Comparison of ENCODE assay signal across 17 cellular contexts in the genomic region with DNA sequence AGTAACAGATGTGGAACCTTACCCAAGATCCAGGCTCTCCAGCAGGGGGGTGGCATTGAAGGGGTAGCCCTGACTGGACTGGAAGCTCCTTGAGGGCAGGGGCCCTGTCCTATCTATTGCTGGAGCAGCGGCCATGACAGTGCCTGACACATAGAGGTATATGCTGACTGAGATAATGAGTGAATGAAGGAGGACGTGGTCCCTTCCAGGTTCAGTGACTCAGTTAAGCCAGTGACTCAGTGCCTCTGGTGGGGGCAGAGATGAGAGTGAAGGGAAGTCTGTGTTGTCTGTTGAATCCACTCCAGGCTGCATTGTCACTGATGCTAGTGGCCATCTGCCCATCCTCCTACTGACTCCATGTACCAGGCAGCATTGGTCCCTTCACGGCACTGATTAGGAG. TPM values are rescaled to one million over a fixed set of nuclear protein-coding genes. Genes with fewer than 3 reads are reported as not detected.
A peak's percentile ranks its signal among the peaks of the same experiment; 100 is the strongest.
DNase-seq lines count a peak whose midpoint lies in the region; ATAC-seq and FAIRE-seq lines count a peak whose summit lies in the region.
"Had no signal": no experiment of that assay in that cellular context is flagged by ENCODE, and none has a peak within 500 bp of the region (broad histone marks: within the 10 kb centered on the region; RNA-seq: fewer than 3 reads in every experiment).

No MANE protein-coding gene starts in this region.

- peaks cover 51% of the 10 kb centered on the region for H3K27me3 Mint-ChIP-seq in activated T-cell treated with anti-CD3 and anti-CD28 coated beads, Interleukin-2, amount 50 U/mL, for 72 hours (ENCODE audit: low read depth)

- no peaks in the 10 kb centered on the region for H3K36me3 Mint-ChIP-seq in activated T-cell treated with anti-CD3 and anti-CD28 coated beads, Interleukin-2, amount 50 U/mL, for 72 hours (ENCODE audit: insufficient read depth in 2 of 2)
- H3K36me3 Mint-ChIP-seq: mesothelial cell of epicardium had no signal

- H3K4me1 Mint-ChIP-seq in activated T-cell treated with anti-CD3 and anti-CD28 coated beads, Interleukin-2, amount 50 U/mL, for 72 hours (ENCODE audit: low read depth) = no peaks in the 10 kb centered on the region
- H3K4me1 Mint-ChIP-seq: mesothelial cell of epicardium had no signal

- peak; percentile 96 to 98 for ATAC-seq in activated T-cell treated with anti-CD3 and anti-CD28 coated beads, Interleukin-2, amount 50 U/mL, for 72 hours (replicated peaks in 1 of 2)
- no peak for ATAC-seq in HG03135 (IDR thresholded peaks at IDR 0.05; ENCODE audit: unreplicated experiment)

- no peak overlapping the region for H3K4me3 Mint-ChIP-seq in activated T-cell treated with anti-CD3 and anti-CD28 coated beads, Interleukin-2, amount 50 U/mL, for 72 hours
- H3K4me3 Mint-ChIP-seq: CD4-positive, alpha-beta T cell; mesothelial cell of epicardium had no signal

- peaks cover 2 to 3% of the 10 kb centered on the region in 2 donors for H3K9me3 Mint-ChIP-seq in activated T-cell treated with anti-CD3 and anti-CD28 coated beads, Interleukin-2, amount 50 U/mL, for 72 hours
- H3K9me3 Mint-ChIP-seq: mesothelial cell of epicardium had no signal

- DNase-seq in AG08395 (ENCODE audit: low spot score) (peak; percentile 25), Daoy (ENCODE audit: low read depth) (peak; percentile 7), 8988T (no peak), frontal cortex (ENCODE audit: low spot score in 2 of 2) (no peak)
- peak; percentile 30 to 39 for DNase-seq in activated T-cell treated with anti-CD3 and anti-CD28 coated beads, Interleukin-2, amount 50 U/mL, for 72 hours
- peak; percentile 43 for DNase-seq in stimulated activated CD4-positive, alpha-beta T cell treated with anti-CD3 and anti-CD28 coated beads, Interleukin-15, amount 100 ng/mL, for 24 hours
- DNase-seq: CD4-positive, alpha-beta T cell; DND-41; effector CD4-positive, alpha-beta T cell; kidney glomerular epithelial cell; NCI-H2029; NCI-H524; SK-N-SH had no signal

- H3K27ac Mint-ChIP-seq in activated T-cell treated with anti-CD3 and anti-CD28 coated beads, Interleukin-2, amount 50 U/mL, for 72 hours = no peak overlapping the region
- H3K27ac Mint-ChIP-seq: CD4-positive, alpha-beta T cell; mesothelial cell of epicardium had no signal

- FAIRE-seq in frontal cortex (lab: Jason Lieb, UNC) = no peak
- FAIRE-seq: TTC549 had no signal

RNA-seq across cellular contexts. Expression of gene CTXND1, which starts 13.0 kb away (rescaled TPM):
- not detected in 2 replicates for total RNA-seq in Daoy (2014; rRNA removed; shearing (Covaris generic))
- total RNA-seq in activated T-cell treated with anti-CD3 and anti-CD28 coated beads, Interleukin-2, amount 50 U/mL, for 72 hours = not detected
- total RNA-seq in frontal cortex = 0.41 TPM
- total RNA-seq: CD4-positive, alpha-beta T cell; mesothelial cell of epicardium; renal cortical epithelial cell had no signal

Comparison
In these comparisons a context has a peak if more than half of its experiments do, and no peak if none do; other contexts are left out.
1. DNase-seq: peak in AG08395 (single experiment), Daoy (single experiment), activated T-cell treated with anti-CD3 and anti-CD28 coated beads, Interleukin-2, amount 50 U/mL, for 72 hours (2 of 2) and stimulated activated CD4-positive, alpha-beta T cell treated with anti-CD3 and anti-CD28 coated beads, Interleukin-15, amount 100 ng/mL, for 24 hours (single experiment); none in 8988T (single experiment) and frontal cortex (0 of 2).